28 cellular contexts compared by ENCODE assay signal in genomic region chr6:46039646-46040045, GRCh38. TPM values are rescaled to one million over a fixed set of nuclear protein-coding genes. Genes with fewer than 3 reads are reported as not detected.
"Had no signal": no experiment of that assay in that cellular context is flagged by ENCODE, and none has a peak within 500 bp of the region (broad histone marks: within the 10 kb centered on the region; RNA-seq: fewer than 3 reads in every experiment).

No MANE protein-coding gene starts in this region.

- ATAC-seq: natural killer cell treated with Interleukin-12 subunit alpha and Interleukin-12 subunit beta and Interleukin-15 and Interleukin-18, amount 100 ng/mL, for 72 hours; psoas muscle; right cardiac atrium; right lobe of liver; stimulated activated effector memory CD8-positive, alpha-beta T cell treated with anti-CD3 and anti-CD28 coated beads, Interleukin-12 subunit alpha, Interleukin-12 subunit beta, amount 100 ng/mL, for 72 hours; stimulated activated naive B cell treated with anti-CD40 and anti-IgM and Interleukin-4, amounts not matched to agents 10 μg/mL and 1 μg/mL and 100 μg/mL, for 72 hours had no signal

- H3K27me3 ChIP-seq: neutrophil, ovary, right lobe of liver, sigmoid colon, stomach, thyroid gland, tibial nerve, upper lobe of left lung, vagina had no signal

- H3K4me3 ChIP-seq: ovary, psoas muscle, right lobe of liver, sigmoid colon, stomach, thoracic aorta, thyroid gland, tibial nerve, upper lobe of left lung, vagina had no signal

- H3K27ac ChIP-seq: neutrophil, ovary, parathyroid adenoma, psoas muscle, right lobe of liver, sigmoid colon, stomach, thoracic aorta, thyroid gland, tibial nerve, upper lobe of left lung, vagina had no signal

- H3K9ac ChIP-seq: parathyroid adenoma had no signal

- H3K9me3 ChIP-seq: neutrophil, ovary, psoas muscle, right lobe of liver, sigmoid colon, stomach, thoracic aorta, thyroid gland, tibial nerve, upper lobe of left lung, vagina had no signal

- FAIRE-seq: small intestine, urothelium cell line had no signal

- H3K79me2 ChIP-seq: parathyroid adenoma had no signal

- H2AFZ ChIP-seq: parathyroid adenoma had no signal

- DNase-seq: nephron progenitor cell; nucleus accumbens; ovary; posterior cingulate gyrus; psoas muscle; right cardiac atrium; right lobe of liver; sigmoid colon; small intestine; stimulated activated CD4-positive, alpha-beta T cell treated with anti-CD3 and anti-CD28 coated beads, Interleukin-15, amount 100 ng/mL, for 24 hours; stimulated activated CD4-positive, alpha-beta T cell treated with anti-CD3 and anti-CD28 coated beads, Interleukin-2, amount 100 ng/mL, for 24 hours; stimulated activated CD4-positive, alpha-beta T cell treated with anti-CD3 and anti-CD28 coated beads, Interleukin-2, amount 100 ng/mL, for 48 hours; stimulated activated CD4-positive, alpha-beta T cell treated with anti-CD3 and anti-CD28 coated beads, Interleukin-4, amount 100 ng/mL, for 24 hours; stimulated activated naive B cell treated with anti-CD40 and anti-IgM and Interleukin-4, amounts not matched to agents 10 μg/mL and 1 μg/mL and 100 μg/mL, for 72 hours; stimulated activated naive CD4-positive, alpha-beta T cell treated with Interleukin-2 at 50 U/mL for 16 hours; stomach; thyroid gland; trophoblast cell; upper lobe of left lung had no signal

- H3K36me3 ChIP-seq: neutrophil, ovary, right lobe of liver, sigmoid colon, stomach, thoracic aorta, thyroid gland, tibial nerve, upper lobe of left lung, vagina had no signal

- H3K4me1 ChIP-seq: parathyroid adenoma, right lobe of liver, stomach had no signal

RNA-seq across cellular contexts. Expression of gene CLIC5, which starts 24.0 kb away (rescaled TPM):
- total RNA-seq: neural crest cell had no signal
